In the genomic region with DNA sequence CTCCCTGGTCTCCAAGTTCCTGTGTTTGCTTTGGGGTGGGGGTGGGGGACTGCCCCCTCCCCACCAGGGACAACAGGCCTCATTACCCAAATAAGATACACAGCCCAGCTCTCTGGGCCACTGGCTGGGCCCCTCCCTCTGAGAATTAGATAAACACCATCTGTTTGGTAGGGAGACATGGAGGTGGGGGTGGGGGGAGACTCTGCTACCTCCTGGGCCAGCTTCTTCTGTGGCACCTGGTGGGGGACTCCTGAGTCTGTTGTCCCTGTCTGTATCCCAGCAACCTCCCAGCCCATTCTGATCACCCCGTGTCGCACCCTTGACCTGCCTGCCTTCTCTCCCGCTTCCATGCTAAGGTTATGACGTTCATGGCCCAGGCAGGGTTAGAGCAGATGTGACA, we compare ENCODE assay signal across 19 cellular contexts. TPM values are rescaled to one million over a fixed set of nuclear protein-coding genes. Genes with fewer than 3 reads are reported as not detected.
"Had no signal": no experiment of that assay in that cellular context is flagged by ENCODE, and none has a peak within 500 bp of the region (broad histone marks: within the 10 kb centered on the region; RNA-seq: fewer than 3 reads in every experiment).

No MANE protein-coding gene starts in this region.

- H3K9me3 Mint-ChIP-seq: activated naive CD4-positive, alpha-beta T cell treated with anti-CD3 and anti-CD28 coated beads, Interleukin-2, amount 10 ng/mL, durations not matched to agents 7 days and 5 days; activated naive CD8-positive, alpha-beta T cell treated with anti-CD3 and anti-CD28 coated beads, Interleukin-2, amount 50 U/mL, for 24 hours; natural killer cell; stimulated activated naive B cell treated with anti-CD40 and anti-IgM and Interleukin-4, amounts not matched to agents 10 μg/mL and 1 μg/mL and 100 μg/mL, for 72 hours; T-cell had no signal

- ATAC-seq: activated naive CD8-positive, alpha-beta T cell treated with anti-CD3 and anti-CD28 coated beads, Interleukin-2, amount 50 U/mL, for 24 hours; heart right ventricle; natural killer cell; stimulated activated naive B cell treated with anti-CD40 and anti-IgM and Interleukin-4, amounts not matched to agents 10 μg/mL and 1 μg/mL and 100 μg/mL, for 72 hours; T-cell had no signal

- H3K4me3 ChIP-seq: breast epithelium, esophagus squamous epithelium, heart right ventricle, spleen had no signal

- H3K4me3 Mint-ChIP-seq: activated naive CD4-positive, alpha-beta T cell treated with anti-CD3 and anti-CD28 coated beads, Interleukin-2, amount 10 ng/mL, durations not matched to agents 7 days and 5 days; activated naive CD8-positive, alpha-beta T cell treated with anti-CD3 and anti-CD28 coated beads, Interleukin-2, amount 50 U/mL, for 24 hours; immature natural killer cell; natural killer cell; stimulated activated naive B cell treated with anti-CD40 and anti-IgM and Interleukin-4, amounts not matched to agents 10 μg/mL and 1 μg/mL and 100 μg/mL, for 72 hours; T-cell had no signal

- H3K27ac Mint-ChIP-seq: activated naive CD4-positive, alpha-beta T cell treated with anti-CD3 and anti-CD28 coated beads, Interleukin-2, amount 10 ng/mL, durations not matched to agents 7 days and 5 days; activated naive CD8-positive, alpha-beta T cell treated with anti-CD3 and anti-CD28 coated beads, Interleukin-2, amount 50 U/mL, for 24 hours; immature natural killer cell; natural killer cell; stimulated activated naive B cell treated with anti-CD40 and anti-IgM and Interleukin-4, amounts not matched to agents 10 μg/mL and 1 μg/mL and 100 μg/mL, for 72 hours; T-cell had no signal

- H3K27ac ChIP-seq: breast epithelium, esophagus squamous epithelium, heart right ventricle, neutrophil, spleen had no signal

- H3K36me3 Mint-ChIP-seq: activated naive CD4-positive, alpha-beta T cell treated with anti-CD3 and anti-CD28 coated beads, Interleukin-2, amount 10 ng/mL, durations not matched to agents 7 days and 5 days; immature natural killer cell; natural killer cell; stimulated activated naive B cell treated with anti-CD40 and anti-IgM and Interleukin-4, amounts not matched to agents 10 μg/mL and 1 μg/mL and 100 μg/mL, for 72 hours; T-cell had no signal

- H3K36me3 ChIP-seq: breast epithelium, esophagus squamous epithelium, heart right ventricle, neutrophil, spleen had no signal

- H3K9me3 ChIP-seq: breast epithelium, esophagus squamous epithelium, heart right ventricle, neutrophil, spleen had no signal

- DNase-seq: activated CD4-positive, alpha-beta T cell treated with anti-CD3 and anti-CD28 coated beads, Interleukin-2, amount 50 U/mL, for 1 hour; activated CD4-positive, CD25-positive, alpha-beta regulatory T cell treated with anti-CD3 and anti-CD28 coated beads, Interleukin-2, amount 50 U/mL, for 72 hours; activated CD8-positive, alpha-beta memory T cell treated with anti-CD3 and anti-CD28 coated beads, Interleukin-2, amount 50 U/mL, for 4 hours; activated effector memory CD4-positive, alpha-beta T cell treated with Interleukin-2 at 50 U/mL for 16 hours; activated naive CD4-positive, alpha-beta T cell treated with anti-CD3 and anti-CD28 coated beads, Interleukin-2, amount 10 ng/mL, durations not matched to agents 7 days and 5 days; activated naive CD8-positive, alpha-beta T cell treated with anti-CD3 and anti-CD28 coated beads, Interleukin-2, amount 50 U/mL, for 24 hours; activated T-cell treated with anti-CD3 and anti-CD28 coated beads, Interleukin-2, amount 50 U/mL, for 48 hours; aorta; dermis blood vessel endothelial cell; effector memory CD4-positive, alpha-beta T cell; esophagus squamous epithelium; heart right ventricle; immature natural killer cell; natural killer cell; spleen; stimulated activated naive B cell treated with anti-CD40 and anti-IgM and Interleukin-4, amounts not matched to agents 10 μg/mL and 1 μg/mL and 100 μg/mL, for 72 hours; T-cell had no signal

RNA-seq across cellular contexts. Expression of a gene that starts 5.8 kb away (rescaled TPM):
- total RNA-seq: dermis blood vessel endothelial cell, natural killer cell had no signal
